8 cellular contexts compared by ENCODE assay signal in the genomic region with DNA sequence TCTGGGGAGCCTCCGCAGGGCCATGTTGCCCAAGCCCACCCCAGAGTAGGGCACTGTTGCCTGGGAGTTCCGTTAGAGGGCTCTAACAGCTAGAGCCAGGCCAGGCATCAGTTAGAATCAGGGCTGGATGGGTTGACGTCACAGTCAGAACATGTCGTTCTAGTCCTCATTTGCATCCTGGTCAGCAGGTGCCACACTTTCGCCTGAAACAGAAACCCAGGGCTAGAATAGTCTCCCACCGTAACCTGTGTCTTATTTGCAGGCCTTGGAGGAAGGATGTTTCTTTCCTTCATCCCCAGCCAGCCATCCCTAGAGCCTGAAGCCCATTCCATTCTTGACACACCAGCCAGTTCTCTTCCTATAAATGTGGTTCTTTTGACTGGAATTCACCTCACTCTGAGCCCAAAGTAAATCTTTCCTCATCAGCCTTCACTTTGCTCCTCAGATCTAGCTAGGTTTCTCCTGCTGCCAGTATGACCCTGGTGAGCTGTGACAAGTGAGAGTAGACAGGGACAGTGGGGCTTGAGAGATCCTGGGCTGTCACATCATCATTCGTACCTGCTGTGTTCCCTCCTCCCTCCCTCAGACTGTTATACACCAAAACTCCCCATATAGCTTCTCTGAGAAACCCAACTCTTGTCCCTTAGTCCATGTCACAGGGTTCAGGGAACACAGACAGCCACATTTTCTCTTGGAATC. TPM values are rescaled to one million over a fixed set of nuclear protein-coding genes. Genes with fewer than 3 reads are reported as not detected.
DNase-seq lines count a peak whose midpoint lies in the region; ATAC-seq and TF ChIP-seq lines count a peak whose summit lies in the region.

No MANE protein-coding gene starts in this region.

- H3K27me3 Mint-ChIP-seq in brain: peaks cover 4% of the 10 kb centered on the region
- H3K27me3 Mint-ChIP-seq in neural progenitor cell (ENCODE audit: insufficient read depth, low read depth): peaks cover 4% of the 10 kb centered on the region

- H3K79me2 ChIP-seq in mammary epithelial cell (ENCODE audit: insufficient read depth, low read length) (peaks cover 24% of the 10 kb centered on the region), neural progenitor cell (ENCODE audit: low read depth) (peaks cover 7% of the 10 kb centered on the region)

- H3K9ac ChIP-seq in mammary epithelial cell (ENCODE audit: insufficient read depth, low read length) (no peak overlapping the region), neural progenitor cell (no peak overlapping the region)

- ATAC-seq in HG03175 (IDR thresholded peaks at IDR 0.05; ENCODE audit: unreplicated experiment): peak; percentile 77
- no peak for ATAC-seq in HG02588 (IDR thresholded peaks at IDR 0.05; ENCODE audit: unreplicated experiment)

- DNase-seq in breast epithelium (ENCODE audit: low spot score in 2 of 2) (no peak), mammary epithelial cell (no peak), neural progenitor cell (ENCODE audit: low spot score) (no peak), NCI-H774 (lab: John Stamatoyannopoulos, UW) (no peak), C1 segment of cervical spinal cord (lab: John Stamatoyannopoulos, UW) (no peak)

- H3K27me3 ChIP-seq in breast epithelium: no peaks in the 10 kb centered on the region
- no peaks in the 10 kb centered on the region for H3K27me3 ChIP-seq in mammary epithelial cell (ENCODE audit: insufficient read depth, low read length)
- H3K27me3 ChIP-seq in neural progenitor cell: no peaks in the 10 kb centered on the region

- dilution Hi-C loops in mammary epithelial cell (cut with HindIII; ENCODE audit: low sequenced_read_pairs): loop anchor here (5.0 kb wide), 1 partner anchor 60 kb away; no protein-coding TSS in a partner anchor

- H3K4me3 ChIP-seq in breast epithelium (peak overlapping the region in 1 of 3 donors; percentile 11), mammary epithelial cell (replicated peaks in 1 of 3; ENCODE audit: insufficient read depth in 1 of 3, low read depth in 2 of 3, low read length in 3 of 3) (no peak overlapping the region), neural progenitor cell (no peak overlapping the region)

- H3K4me1 Mint-ChIP-seq in brain (peaks cover 44% of the 10 kb centered on the region), neural progenitor cell (peaks cover 15% of the 10 kb centered on the region)

- 55% methylated on average over 7 of the region's 7 CpGs for WGBS in mammary epithelial cell (ENCODE audit: low coverage, missing lambda C conversion rate)

- H3K9me3 ChIP-seq in breast epithelium: no peaks in the 10 kb centered on the region
- no peaks in the 10 kb centered on the region for H3K9me3 ChIP-seq in mammary epithelial cell (replicated peaks; ENCODE audit: insufficient read depth, low read length)
- H3K9me3 ChIP-seq in neural progenitor cell (ENCODE audit: low read depth): no peaks in the 10 kb centered on the region

- H3K9me3 Mint-ChIP-seq in brain: no peaks in the 10 kb centered on the region
- no peaks in the 10 kb centered on the region for H3K9me3 Mint-ChIP-seq in neural progenitor cell

- TF ChIP-seq CTCF in breast epithelium (IDR thresholded peaks at IDR 0.05): no peak
- no peak for TF ChIP-seq CTCF in mammary epithelial cell (conservative IDR thresholded peaks at IDR 0.05 in 1 of 2, IDR thresholded peaks at IDR 0.05 in 1 of 2; ENCODE audit: extremely low read depth in 1 of 2, insufficient read depth in 1 of 2, low read depth in 1 of 2, low read length in 2 of 2)
- no peak for TF ChIP-seq CTCF in brain (conservative IDR thresholded peaks at IDR 0.05)
- TF ChIP-seq CTCF in neural progenitor cell (IDR thresholded peaks at IDR 0.05): no peak

- no TSS peak for BruUV-seq in mammary epithelial cell (replicated peaks; lab: Mats Ljungman, UMichigan)

- H2AFZ ChIP-seq in mammary epithelial cell (ENCODE audit: low read depth, low read length): no peak overlapping the region
- no peak overlapping the region for H2AFZ ChIP-seq in neural progenitor cell (replicated peaks)

- peaks cover 85% of the 10 kb centered on the region for H3K36me3 Mint-ChIP-seq in brain
- H3K36me3 Mint-ChIP-seq in neural progenitor cell: peaks cover 61% of the 10 kb centered on the region

- no peaks in the 10 kb centered on the region for H4K20me1 ChIP-seq in mammary epithelial cell (ENCODE audit: insufficient read depth, low read length)
- peaks cover 41% of the 10 kb centered on the region for H4K20me1 ChIP-seq in neural progenitor cell (ENCODE audit: low read depth)

- in situ Hi-C loops in mammary epithelial cell (cut with MboI; ENCODE audit: low sequenced_read_pairs in 2 of 2): no loop called here

- H3K36me3 ChIP-seq in breast epithelium: peaks cover 14% of the 10 kb centered on the region
- peaks cover 52% of the 10 kb centered on the region for H3K36me3 ChIP-seq in mammary epithelial cell (ENCODE audit: insufficient read depth, low read length)
- H3K36me3 ChIP-seq in neural progenitor cell: peaks cover 9% of the 10 kb centered on the region

- CTCF ChIA-PET in mammary epithelial cell (lab: Charles Lee; ENCODE audit: low non-redundant PET): interaction anchor here (0.7 kb wide), 1 partner anchor 94 kb away, joined by 5 read pairs; no protein-coding TSS in a partner anchor

- no peak for TF ChIP-seq POLR2A in breast epithelium (IDR thresholded peaks at IDR 0.05)

- H3K27ac Mint-ChIP-seq in brain (peak overlapping the region; percentile 46 to 95 (median 84)), neural progenitor cell (peak overlapping the region; percentile 99)

- H3K4me1 ChIP-seq in breast epithelium: peaks cover 34 to 43% of the 10 kb centered on the region in 2 donors
- peaks cover 10% of the 10 kb centered on the region for H3K4me1 ChIP-seq in mammary epithelial cell (ENCODE audit: insufficient read depth, low read length)
- H3K4me1 ChIP-seq in neural progenitor cell: no peaks in the 10 kb centered on the region

- H3K4me2 ChIP-seq in mammary epithelial cell (ENCODE audit: insufficient read depth, low read depth, low read length) (no peak overlapping the region), neural progenitor cell (no peak overlapping the region)

- peak overlapping the region; percentile 89 to 95 for H3K27ac ChIP-seq in breast epithelium
- H3K27ac ChIP-seq in mammary epithelial cell (ENCODE audit: insufficient read depth, low read depth, low read length): no peak overlapping the region
- no peak overlapping the region for H3K27ac ChIP-seq in neural progenitor cell

- intact Hi-C loops in breast epithelium (cut with DNase I; ENCODE audit: low total_unique reads) (no loop called here), mammary epithelial cell (cut with micrococcal nuclease) (no loop called here)

- H3K4me3 Mint-ChIP-seq in brain: no peak overlapping the region
- no peak overlapping the region for H3K4me3 Mint-ChIP-seq in neural progenitor cell

- H3F3A ChIP-seq in neural progenitor cell (ENCODE audit: low read depth): no peaks in the 10 kb centered on the region

RNA-seq across cellular contexts. Expression of gene CCDC97, which starts 12.2 kb away (rescaled TPM):
- total RNA-seq in breast epithelium (10 to 100 TPM; 15.4 to 15.7 (median 15.4) TPM), mammary epithelial cell (10 to 100 TPM; 10.8 to 24.8 TPM), neural progenitor cell (ENCODE audit: low replicate concordance) (14.1 and 19.1 TPM in 2 replicates)
- polyA plus RNA-seq in mammary epithelial cell (9.5 TPM), brain (ENCODE audit: insufficient read depth, low read depth, low replicate concordance) (32.4 TPM)
- 34.4 TPM for polyA minus RNA-seq in mammary epithelial cell

RNA-seq across cellular contexts. Expression of gene HNRNPUL1, which starts 33.6 kb away (rescaled TPM):
- total RNA-seq in breast epithelium: 100 to 1,000 TPM; 116 to 146 (median 125) TPM
- 100 to 1,000 TPM in 1 of 2 donors, 10 to 100 TPM in 1; 80.7 to 175 TPM for total RNA-seq in mammary epithelial cell
- 38.8 TPM for polyA plus RNA-seq in mammary epithelial cell
- polyA minus RNA-seq in mammary epithelial cell: 148 TPM
- polyA plus RNA-seq in brain (ENCODE audit: insufficient read depth, low read depth, low replicate concordance): 329 TPM
- 126 and 188 TPM in 2 replicates for total RNA-seq in neural progenitor cell (ENCODE audit: low replicate concordance)

RNA-seq across cellular contexts. Expression of gene TGFB1, which starts 55.9 kb away (rescaled TPM):
- 10 to 100 TPM; 12.0 to 21.4 (median 13.4) TPM for total RNA-seq in breast epithelium
- total RNA-seq in mammary epithelial cell: 10 to 100 TPM in 1 of 2 donors, 1 to 10 TPM in 1; 9.8 to 84.1 TPM
- polyA plus RNA-seq in mammary epithelial cell: 9.8 TPM
- 52.0 TPM for polyA minus RNA-seq in mammary epithelial cell
- polyA plus RNA-seq in brain (ENCODE audit: insufficient read depth, low read depth, low replicate concordance): 11.2 TPM
- 0.65 and 1.3 TPM in 2 replicates for total RNA-seq in neural progenitor cell (ENCODE audit: low replicate concordance)

Comparison
In these comparisons a context has a peak if more than half of its experiments do, and no peak if none do; other contexts are left out.
1. H3K27ac ChIP-seq: peak in breast epithelium (2 of 2); none in mammary epithelial cell (single experiment) and neural progenitor cell (single experiment).